Comparison of ENCODE assay signal across 8 cellular contexts in the genomic region with DNA sequence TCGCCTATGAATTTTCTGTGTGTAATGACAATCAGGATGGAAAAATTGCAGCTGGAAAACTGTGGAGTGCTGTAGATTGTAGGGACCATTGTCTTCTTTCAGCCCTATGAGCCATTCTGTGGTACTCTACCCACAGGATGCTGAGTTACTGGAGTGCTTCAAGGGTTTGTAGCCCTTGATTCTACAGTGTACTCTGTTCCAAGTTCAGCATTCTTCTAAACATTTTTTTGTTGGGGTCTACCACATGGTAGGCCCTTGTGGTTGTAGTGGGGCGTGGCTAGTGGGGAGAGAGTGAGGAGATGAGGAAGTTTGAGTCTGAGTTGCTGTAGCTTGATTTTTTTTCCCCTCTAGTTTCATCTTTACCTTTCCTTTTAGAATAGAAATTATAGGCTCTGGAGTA. TPM values are rescaled to one million over a fixed set of nuclear protein-coding genes. Genes with fewer than 3 reads are reported as not detected.
A peak's percentile ranks its signal among the peaks of the same experiment; 100 is the strongest.
DNase-seq lines count a peak whose midpoint lies in the region; ATAC-seq and TF ChIP-seq lines count a peak whose summit lies in the region.

No MANE protein-coding gene starts in this region.

- H3K9ac ChIP-seq in DND-41 (ENCODE audit: low read depth, low read length), result no peak overlapping the region

- no peaks in the 10 kb centered on the region for H3K36me3 Mint-ChIP-seq in activated naive CD4-positive, alpha-beta T cell treated with anti-CD3 and anti-CD28 coated beads, Interleukin-2, amount 50 U/mL, for 24 hours
- no peaks in the 10 kb centered on the region for H3K36me3 Mint-ChIP-seq in memory B cell

- H3K27ac Mint-ChIP-seq in activated naive CD4-positive, alpha-beta T cell treated with anti-CD3 and anti-CD28 coated beads, Interleukin-2, amount 50 U/mL, for 24 hours, result peak overlapping the region; percentile 52
- peak overlapping the region; percentile 56 for H3K27ac Mint-ChIP-seq in memory B cell

- no peak for TF ChIP-seq EP300 in suprapubic skin (IDR thresholded peaks at IDR 0.05)

- peak overlapping the region; percentile 42; the same call in 1 of the 2 replicates for H3K27ac ChIP-seq in DND-41 (ENCODE audit: low read length)
- H3K27ac ChIP-seq in suprapubic skin, result no peak overlapping the region

- DNase-seq in DND-41 (peak; percentile 86), M059J (ENCODE audit: low read depth) (peak; percentile 97), memory B cell (ENCODE audit: low spot score in 2 of 2) (peak; percentile 16 to 29), BE2C (no peak), suprapubic skin (ENCODE audit: low spot score in 2 of 2) (no peak)

- no peak for TF ChIP-seq CTCF in DND-41 (IDR thresholded peaks at IDR 0.05; ENCODE audit: borderline replicate concordance, extremely low read depth, low read length, poor library complexity, severe bottlenecking)
- TF ChIP-seq CTCF in BE2C (IDR thresholded peaks at IDR 0.05; ENCODE audit: low read depth, low read length), result no peak
- TF ChIP-seq CTCF in suprapubic skin (IDR thresholded peaks at IDR 0.05), result no peak

- peaks cover 30% of the 10 kb centered on the region for H3K4me1 ChIP-seq in DND-41 (ENCODE audit: insufficient read depth, low read length)
- peaks cover 5% of the 10 kb centered on the region; the same call in 1 of the 2 replicates for H3K4me1 ChIP-seq in BE2C
- H3K4me1 ChIP-seq in suprapubic skin, result peaks cover 19% of the 10 kb centered on the region

- no peaks in the 10 kb centered on the region for H3K9me3 Mint-ChIP-seq in activated naive CD4-positive, alpha-beta T cell treated with anti-CD3 and anti-CD28 coated beads, Interleukin-2, amount 50 U/mL, for 24 hours
- no peaks in the 10 kb centered on the region for H3K9me3 Mint-ChIP-seq in memory B cell

- H2AFZ ChIP-seq in DND-41 (ENCODE audit: low read depth, low read length), result no peak overlapping the region

- no peaks in the 10 kb centered on the region for H3K27me3 Mint-ChIP-seq in activated naive CD4-positive, alpha-beta T cell treated with anti-CD3 and anti-CD28 coated beads, Interleukin-2, amount 50 U/mL, for 24 hours
- H3K27me3 Mint-ChIP-seq in memory B cell, result no peaks in the 10 kb centered on the region

- peaks cover 52% of the 10 kb centered on the region for H3K79me2 ChIP-seq in DND-41 (ENCODE audit: insufficient read depth, low read length)

- H3K36me3 ChIP-seq in DND-41 (ENCODE audit: insufficient read depth, low read length), result no peaks in the 10 kb centered on the region
- no peaks in the 10 kb centered on the region for H3K36me3 ChIP-seq in BE2C
- no peaks in the 10 kb centered on the region for H3K36me3 ChIP-seq in suprapubic skin

- peak overlapping the region; percentile 27; the same call in 1 of the 2 replicates for H3K4me2 ChIP-seq in DND-41 (ENCODE audit: insufficient read depth, low read length)

- TF ChIP-seq POLR2A in suprapubic skin (IDR thresholded peaks at IDR 0.05), result no peak

- 74% methylated on average over 2 of the region's 2 CpGs for WGBS in suprapubic skin

- peak; percentile 100 for ATAC-seq in DND-41 (ENCODE audit: insufficient read depth, low read depth)
- peak; percentile 54 for ATAC-seq in GM21515 (IDR thresholded peaks at IDR 0.05; ENCODE audit: unreplicated experiment)
- peak; percentile 99 for ATAC-seq in memory B cell (ENCODE audit: low read depth)
- ATAC-seq in GM19455 (IDR thresholded peaks at IDR 0.05; ENCODE audit: unreplicated experiment), result no peak

- no peak overlapping the region for H3K4me3 Mint-ChIP-seq in activated naive CD4-positive, alpha-beta T cell treated with anti-CD3 and anti-CD28 coated beads, Interleukin-2, amount 50 U/mL, for 24 hours
- no peak overlapping the region for H3K4me3 Mint-ChIP-seq in memory B cell

- no peak overlapping the region for H3K4me3 ChIP-seq in DND-41 (ENCODE audit: low read depth in 1 of 2, low read length in 2 of 2)
- H3K4me3 ChIP-seq in BE2C (ENCODE audit: low read depth, low read length), result no peak overlapping the region
- H3K4me3 ChIP-seq in suprapubic skin, result no peak overlapping the region

- peaks cover 26% of the 10 kb centered on the region for H3K4me1 Mint-ChIP-seq in activated naive CD4-positive, alpha-beta T cell treated with anti-CD3 and anti-CD28 coated beads, Interleukin-2, amount 50 U/mL, for 24 hours
- H3K4me1 Mint-ChIP-seq in memory B cell, result peaks cover 10% of the 10 kb centered on the region

- H4K20me1 ChIP-seq in DND-41 (ENCODE audit: insufficient read depth, low read length), result peaks cover 12% of the 10 kb centered on the region; the same call in 1 of the 2 replicates

- no peaks in the 10 kb centered on the region for H3K9me3 ChIP-seq in DND-41 (ENCODE audit: insufficient read depth, low read length, severe bottlenecking)
- H3K9me3 ChIP-seq in BE2C, result no peaks in the 10 kb centered on the region
- no peaks in the 10 kb centered on the region for H3K9me3 ChIP-seq in suprapubic skin

- H3K27me3 ChIP-seq in DND-41 (ENCODE audit: insufficient read depth, low read length, poor library complexity) (no peaks in the 10 kb centered on the region), BE2C (no peaks in the 10 kb centered on the region), suprapubic skin (no peaks in the 10 kb centered on the region)

RNA-seq across cellular contexts. Expression of gene REEP3, which starts 33.5 kb away (rescaled TPM):
- total RNA-seq in M059J (2014; rRNA removed; shearing (Covaris generic)), result 54.5 and 67.8 TPM in 2 replicates
- polyA plus RNA-seq in BE2C (2012; ENCODE audit: insufficient read depth, insufficient read length, low read depth), result 9.2 TPM
- 10 to 100 TPM; 29.0 to 79.2 (median 31.1) TPM for total RNA-seq in suprapubic skin

Comparison
In these comparisons a context has a peak if more than half of its experiments do, and no peak if none do; other contexts are left out.
1. DNase-seq: peak in DND-41 (single experiment), M059J (single experiment) and memory B cell (2 of 2); none in BE2C (single experiment) and suprapubic skin (0 of 2).